In the genomic region with DNA sequence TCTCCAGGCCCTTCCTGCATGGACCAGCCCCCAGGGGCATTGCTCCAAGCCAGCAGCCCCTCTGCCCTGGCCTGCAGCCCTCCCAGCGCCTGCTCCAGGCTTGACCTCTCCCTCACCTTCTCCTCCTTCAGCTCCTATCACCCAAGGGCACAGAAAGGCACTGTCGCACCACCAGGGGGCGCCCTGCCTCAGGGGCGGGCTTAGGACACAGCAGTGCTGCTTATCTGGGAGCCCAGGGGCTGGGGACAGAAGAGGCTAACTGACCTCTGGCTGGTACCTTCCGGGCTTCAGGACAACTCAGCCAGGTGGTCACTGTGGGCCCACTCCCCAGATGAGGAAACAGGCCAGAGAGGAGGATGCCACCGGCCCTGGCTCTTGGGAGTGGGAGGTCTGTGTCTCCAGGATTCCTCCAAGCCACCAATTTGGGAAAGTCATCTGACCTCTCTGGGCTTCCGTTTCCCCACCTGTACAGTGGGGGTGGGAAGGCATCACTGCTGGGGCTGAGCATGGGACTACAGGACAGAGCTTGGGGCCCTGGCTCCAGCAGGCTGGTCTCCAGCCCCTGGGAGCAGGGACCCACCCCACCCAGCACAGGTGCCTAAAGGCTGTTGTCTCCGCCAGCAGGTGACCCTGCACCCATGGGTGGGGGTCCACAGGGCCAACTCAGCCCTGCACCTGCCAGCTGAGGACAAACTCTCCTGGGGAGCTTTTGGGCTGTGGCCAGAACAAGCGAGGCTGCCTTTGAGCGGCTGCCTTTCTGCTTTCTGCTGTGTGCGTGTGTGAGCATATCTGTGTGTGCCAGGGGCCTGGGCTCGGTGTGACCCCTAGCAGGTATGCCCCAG, we compare ENCODE assay signal across 1 cellular context.
A peak's percentile ranks its signal among the peaks of the same experiment; 100 is the strongest.
TF ChIP-seq lines count a peak whose summit lies in the region.

No MANE protein-coding gene starts in this region.

TF ChIP-seq in K562, 482 proteins besides CTCF, POLR2A, EP300 and RAD21 (continued from another document):
- TF ChIP-seq, protein P1, sequence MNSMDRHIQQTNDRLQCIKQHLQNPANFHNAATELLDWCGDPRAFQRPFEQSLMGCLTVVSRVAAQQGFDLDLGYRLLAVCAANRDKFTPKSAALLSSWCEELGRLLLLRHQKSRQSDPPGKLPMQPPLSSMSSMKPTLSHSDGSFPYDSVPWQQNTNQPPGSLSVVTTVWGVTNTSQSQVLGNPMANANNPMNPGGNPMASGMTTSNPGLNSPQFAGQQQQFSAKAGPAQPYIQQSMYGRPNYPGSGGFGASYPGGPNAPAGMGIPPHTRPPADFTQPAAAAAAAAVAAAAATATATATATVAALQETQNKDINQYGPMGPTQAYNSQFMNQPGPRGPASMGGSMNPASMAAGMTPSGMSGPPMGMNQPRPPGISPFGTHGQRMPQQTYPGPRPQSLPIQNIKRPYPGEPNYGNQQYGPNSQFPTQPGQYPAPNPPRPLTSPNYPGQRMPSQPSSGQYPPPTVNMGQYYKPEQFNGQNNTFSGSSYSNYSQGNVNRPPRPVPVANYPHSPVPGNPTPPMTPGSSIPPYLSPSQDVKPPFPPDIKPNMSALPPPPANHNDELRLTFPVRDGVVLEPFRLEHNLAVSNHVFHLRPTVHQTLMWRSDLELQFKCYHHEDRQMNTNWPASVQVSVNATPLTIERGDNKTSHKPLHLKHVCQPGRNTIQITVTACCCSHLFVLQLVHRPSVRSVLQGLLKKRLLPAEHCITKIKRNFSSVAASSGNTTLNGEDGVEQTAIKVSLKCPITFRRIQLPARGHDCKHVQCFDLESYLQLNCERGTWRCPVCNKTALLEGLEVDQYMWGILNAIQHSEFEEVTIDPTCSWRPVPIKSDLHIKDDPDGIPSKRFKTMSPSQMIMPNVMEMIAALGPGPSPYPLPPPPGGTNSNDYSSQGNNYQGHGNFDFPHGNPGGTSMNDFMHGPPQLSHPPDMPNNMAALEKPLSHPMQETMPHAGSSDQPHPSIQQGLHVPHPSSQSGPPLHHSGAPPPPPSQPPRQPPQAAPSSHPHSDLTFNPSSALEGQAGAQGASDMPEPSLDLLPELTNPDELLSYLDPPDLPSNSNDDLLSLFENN (IDR thresholded peaks at IDR 0.05; ENCODE audit: low read depth in 2 of 2, low read length in 2 of 2), result peak in 1 of 2 experiments; percentile 57; a peak in 1 of 4 replicates
- peak; percentile 22; the same call in 1 of the 2 replicates for TF ChIP-seq STAG1 (CRISPR knock-in tag; IDR thresholded peaks at IDR 0.05; ENCODE audit: borderline replicate concordance)
- peak in 1 of 2 experiments; percentile 17; a peak in 1 of 4 replicates for TF ChIP-seq NRF1 (conservative IDR thresholded peaks at IDR 0.05 in 1 of 2, IDR thresholded peaks at IDR 0.05 in 1 of 2)
- TF ChIP-seq JUND (IDR thresholded peaks at IDR 0.05; ENCODE audit: borderline replicate concordance, low read depth, low read length), result peak; percentile 43; the same call in 1 of the 2 replicates
- no peak; the same call in 2 of the 3 replicates for TF ChIP-seq JUND (tag; IDR thresholded peaks at IDR 0.05; ENCODE audit: borderline replicate concordance, low read depth, low read length)
- TF ChIP-seq RB1 (IDR thresholded peaks at IDR 0.05; ENCODE audit: low read depth), result peak; percentile 35; the same call in 1 of the 2 replicates
- no peak for TF ChIP-seq ARID1B (IDR thresholded peaks at IDR 0.05)
- TF ChIP-seq ASH1L (IDR thresholded peaks at IDR 0.05; ENCODE audit: borderline replicate concordance, low read depth, partially characterized antibody), result no peak
- TF ChIP-seq, protein P2, sequence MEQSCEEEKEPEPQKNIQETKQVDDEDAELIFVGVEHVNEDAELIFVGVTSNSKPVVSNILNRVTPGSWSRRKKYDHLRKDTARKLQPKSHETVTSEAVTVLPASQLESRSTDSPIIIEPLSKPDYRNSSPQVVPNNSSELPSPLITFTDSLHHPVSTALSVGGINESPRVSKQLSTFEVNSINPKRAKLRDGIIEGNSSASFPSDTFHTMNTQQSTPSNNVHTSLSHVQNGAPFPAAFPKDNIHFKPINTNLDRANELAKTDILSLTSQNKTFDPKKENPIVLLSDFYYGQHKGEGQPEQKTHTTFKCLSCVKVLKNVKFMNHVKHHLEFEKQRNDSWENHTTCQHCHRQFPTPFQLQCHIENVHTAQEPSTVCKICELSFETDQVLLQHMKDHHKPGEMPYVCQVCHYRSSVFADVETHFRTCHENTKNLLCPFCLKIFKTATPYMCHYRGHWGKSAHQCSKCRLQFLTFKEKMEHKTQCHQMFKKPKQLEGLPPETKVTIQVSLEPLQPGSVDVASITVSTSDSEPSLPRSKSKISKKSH (CRISPR knock-in tag; IDR thresholded peaks at IDR 0.05), result no peak
- TF ChIP-seq, protein P3, sequence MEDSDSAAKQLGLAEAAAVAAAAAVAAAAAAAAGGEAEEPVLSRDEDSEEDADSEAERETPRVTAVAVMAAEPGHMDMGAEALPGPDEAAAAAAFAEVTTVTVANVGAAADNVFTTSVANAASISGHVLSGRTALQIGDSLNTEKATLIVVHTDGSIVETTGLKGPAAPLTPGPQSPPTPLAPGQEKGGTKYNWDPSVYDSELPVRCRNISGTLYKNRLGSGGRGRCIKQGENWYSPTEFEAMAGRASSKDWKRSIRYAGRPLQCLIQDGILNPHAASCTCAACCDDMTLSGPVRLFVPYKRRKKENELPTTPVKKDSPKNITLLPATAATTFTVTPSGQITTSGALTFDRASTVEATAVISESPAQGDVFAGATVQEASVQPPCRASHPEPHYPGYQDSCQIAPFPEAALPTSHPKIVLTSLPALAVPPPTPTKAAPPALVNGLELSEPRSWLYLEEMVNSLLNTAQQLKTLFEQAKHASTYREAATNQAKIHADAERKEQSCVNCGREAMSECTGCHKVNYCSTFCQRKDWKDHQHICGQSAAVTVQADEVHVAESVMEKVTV (CRISPR knock-in tag; IDR thresholded peaks at IDR 0.05), result peak; percentile 45; the same call in 1 of the 2 replicates
- peak; percentile 88; the same call in 1 of the 2 replicates for TF ChIP-seq XRCC5 (IDR thresholded peaks at IDR 0.05; ENCODE audit: low read depth, low read length)
- peak in 1 of 3 experiments; percentile 31 for TF ChIP-seq YY1 (IDR thresholded peaks at IDR 0.05; ENCODE audit: borderline replicate concordance in 1 of 3, control insufficient read depth in 1 of 3, extremely low read depth in 1 of 3, insufficient read depth in 3 of 3, insufficient read length in 1 of 3, insufficient replicate concordance in 2 of 3, low read depth in 1 of 3, low read length in 2 of 3)
- TF ChIP-seq SMC3 (conservative IDR thresholded peaks at IDR 0.05; ENCODE audit: insufficient read depth, low read depth, low read length), result peak; percentile 83
- TF ChIP-seq, protein P4, sequence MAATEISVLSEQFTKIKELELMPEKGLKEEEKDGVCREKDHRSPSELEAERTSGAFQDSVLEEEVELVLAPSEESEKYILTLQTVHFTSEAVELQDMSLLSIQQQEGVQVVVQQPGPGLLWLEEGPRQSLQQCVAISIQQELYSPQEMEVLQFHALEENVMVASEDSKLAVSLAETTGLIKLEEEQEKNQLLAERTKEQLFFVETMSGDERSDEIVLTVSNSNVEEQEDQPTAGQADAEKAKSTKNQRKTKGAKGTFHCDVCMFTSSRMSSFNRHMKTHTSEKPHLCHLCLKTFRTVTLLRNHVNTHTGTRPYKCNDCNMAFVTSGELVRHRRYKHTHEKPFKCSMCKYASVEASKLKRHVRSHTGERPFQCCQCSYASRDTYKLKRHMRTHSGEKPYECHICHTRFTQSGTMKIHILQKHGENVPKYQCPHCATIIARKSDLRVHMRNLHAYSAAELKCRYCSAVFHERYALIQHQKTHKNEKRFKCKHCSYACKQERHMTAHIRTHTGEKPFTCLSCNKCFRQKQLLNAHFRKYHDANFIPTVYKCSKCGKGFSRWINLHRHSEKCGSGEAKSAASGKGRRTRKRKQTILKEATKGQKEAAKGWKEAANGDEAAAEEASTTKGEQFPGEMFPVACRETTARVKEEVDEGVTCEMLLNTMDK (IDR thresholded peaks at IDR 0.05; ENCODE audit: borderline replicate concordance, insufficient read depth, low read depth, low read length, poor library complexity, severe bottlenecking), result peak; percentile 77
- no peak for TF ChIP-seq MEF2A (IDR thresholded peaks at IDR 0.05; ENCODE audit: control insufficient read depth, low read depth, low read length)
- TF ChIP-seq SP1 (CRISPR knock-in tag; IDR thresholded peaks at IDR 0.05), result peak; percentile 33; the same call in 1 of the 2 replicates
- TF ChIP-seq ZBTB7A (IDR thresholded peaks at IDR 0.05; ENCODE audit: borderline replicate concordance, control insufficient read depth, low read depth, low read length), result peak; percentile 52
- TF ChIP-seq ESRRA (IDR thresholded peaks at IDR 0.05; ENCODE audit: borderline replicate concordance, low read depth), result peak; percentile 98
- TF ChIP-seq, protein P5, sequence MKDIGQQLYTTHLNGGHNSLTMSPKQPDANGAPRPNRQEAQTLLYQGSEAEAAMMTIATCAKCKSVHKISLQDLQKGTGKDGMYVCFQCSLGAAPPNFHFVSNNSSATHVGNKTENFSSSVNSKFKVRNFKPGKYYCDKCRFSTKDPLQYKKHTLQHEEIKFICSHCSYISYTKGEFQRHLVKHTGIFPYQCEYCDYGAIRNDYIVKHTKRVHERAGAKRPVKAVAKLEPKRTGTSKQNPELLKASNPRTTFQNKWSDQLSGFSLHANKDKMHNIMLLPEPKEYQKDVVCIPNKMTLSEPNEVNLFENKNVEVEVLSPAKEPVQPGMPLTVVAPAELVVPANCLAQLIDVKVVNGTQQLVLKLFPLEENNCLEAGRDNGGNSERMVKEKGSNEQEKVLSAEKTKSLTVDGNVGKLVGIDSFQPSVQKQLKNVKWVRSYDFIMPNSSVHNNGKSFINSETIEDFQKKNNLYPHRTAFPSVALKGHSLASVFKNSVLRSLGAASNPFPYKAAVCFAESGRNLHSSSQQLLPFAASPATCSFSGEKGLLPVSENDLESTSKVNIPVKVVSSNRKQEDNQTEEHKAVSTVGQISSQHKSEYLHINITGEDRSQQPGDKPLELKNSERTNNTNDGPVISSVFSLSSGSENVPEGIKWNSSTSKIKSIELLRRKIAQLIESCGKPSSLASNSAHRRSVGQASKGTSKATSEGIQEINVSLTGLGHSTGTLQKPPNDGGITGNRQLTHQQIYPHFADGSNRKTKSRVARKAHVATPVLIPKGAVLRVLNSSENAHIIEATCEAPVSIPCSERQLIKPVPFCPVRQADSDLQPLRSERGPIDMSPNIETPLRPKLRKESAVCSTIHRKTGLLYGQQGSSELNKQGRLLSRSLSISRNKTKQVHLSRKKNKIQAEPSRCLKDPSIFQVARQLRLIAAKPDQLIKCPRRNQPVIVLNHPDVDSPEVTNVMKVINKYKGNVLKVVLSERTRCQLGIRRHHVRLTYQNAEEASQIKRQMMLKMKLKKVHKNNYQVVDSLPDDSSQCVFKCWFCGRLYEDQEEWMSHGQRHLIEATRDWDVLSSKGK (CRISPR knock-in tag; IDR thresholded peaks at IDR 0.05), result no peak
- no peak for TF ChIP-seq SIX5 (IDR thresholded peaks at IDR 0.05; ENCODE audit: borderline replicate concordance in 1 of 2, insufficient read depth in 1 of 2, low read depth in 1 of 2, low read length in 2 of 2)
- TF ChIP-seq MAZ (CRISPR knock-in tag; conservative IDR thresholded peaks at IDR 0.05 in 1 of 2, IDR thresholded peaks at IDR 0.05 in 1 of 2), result peak in 1 of 2 experiments; percentile 47; a peak in 1 of 4 replicates
- TF ChIP-seq, protein P6, sequence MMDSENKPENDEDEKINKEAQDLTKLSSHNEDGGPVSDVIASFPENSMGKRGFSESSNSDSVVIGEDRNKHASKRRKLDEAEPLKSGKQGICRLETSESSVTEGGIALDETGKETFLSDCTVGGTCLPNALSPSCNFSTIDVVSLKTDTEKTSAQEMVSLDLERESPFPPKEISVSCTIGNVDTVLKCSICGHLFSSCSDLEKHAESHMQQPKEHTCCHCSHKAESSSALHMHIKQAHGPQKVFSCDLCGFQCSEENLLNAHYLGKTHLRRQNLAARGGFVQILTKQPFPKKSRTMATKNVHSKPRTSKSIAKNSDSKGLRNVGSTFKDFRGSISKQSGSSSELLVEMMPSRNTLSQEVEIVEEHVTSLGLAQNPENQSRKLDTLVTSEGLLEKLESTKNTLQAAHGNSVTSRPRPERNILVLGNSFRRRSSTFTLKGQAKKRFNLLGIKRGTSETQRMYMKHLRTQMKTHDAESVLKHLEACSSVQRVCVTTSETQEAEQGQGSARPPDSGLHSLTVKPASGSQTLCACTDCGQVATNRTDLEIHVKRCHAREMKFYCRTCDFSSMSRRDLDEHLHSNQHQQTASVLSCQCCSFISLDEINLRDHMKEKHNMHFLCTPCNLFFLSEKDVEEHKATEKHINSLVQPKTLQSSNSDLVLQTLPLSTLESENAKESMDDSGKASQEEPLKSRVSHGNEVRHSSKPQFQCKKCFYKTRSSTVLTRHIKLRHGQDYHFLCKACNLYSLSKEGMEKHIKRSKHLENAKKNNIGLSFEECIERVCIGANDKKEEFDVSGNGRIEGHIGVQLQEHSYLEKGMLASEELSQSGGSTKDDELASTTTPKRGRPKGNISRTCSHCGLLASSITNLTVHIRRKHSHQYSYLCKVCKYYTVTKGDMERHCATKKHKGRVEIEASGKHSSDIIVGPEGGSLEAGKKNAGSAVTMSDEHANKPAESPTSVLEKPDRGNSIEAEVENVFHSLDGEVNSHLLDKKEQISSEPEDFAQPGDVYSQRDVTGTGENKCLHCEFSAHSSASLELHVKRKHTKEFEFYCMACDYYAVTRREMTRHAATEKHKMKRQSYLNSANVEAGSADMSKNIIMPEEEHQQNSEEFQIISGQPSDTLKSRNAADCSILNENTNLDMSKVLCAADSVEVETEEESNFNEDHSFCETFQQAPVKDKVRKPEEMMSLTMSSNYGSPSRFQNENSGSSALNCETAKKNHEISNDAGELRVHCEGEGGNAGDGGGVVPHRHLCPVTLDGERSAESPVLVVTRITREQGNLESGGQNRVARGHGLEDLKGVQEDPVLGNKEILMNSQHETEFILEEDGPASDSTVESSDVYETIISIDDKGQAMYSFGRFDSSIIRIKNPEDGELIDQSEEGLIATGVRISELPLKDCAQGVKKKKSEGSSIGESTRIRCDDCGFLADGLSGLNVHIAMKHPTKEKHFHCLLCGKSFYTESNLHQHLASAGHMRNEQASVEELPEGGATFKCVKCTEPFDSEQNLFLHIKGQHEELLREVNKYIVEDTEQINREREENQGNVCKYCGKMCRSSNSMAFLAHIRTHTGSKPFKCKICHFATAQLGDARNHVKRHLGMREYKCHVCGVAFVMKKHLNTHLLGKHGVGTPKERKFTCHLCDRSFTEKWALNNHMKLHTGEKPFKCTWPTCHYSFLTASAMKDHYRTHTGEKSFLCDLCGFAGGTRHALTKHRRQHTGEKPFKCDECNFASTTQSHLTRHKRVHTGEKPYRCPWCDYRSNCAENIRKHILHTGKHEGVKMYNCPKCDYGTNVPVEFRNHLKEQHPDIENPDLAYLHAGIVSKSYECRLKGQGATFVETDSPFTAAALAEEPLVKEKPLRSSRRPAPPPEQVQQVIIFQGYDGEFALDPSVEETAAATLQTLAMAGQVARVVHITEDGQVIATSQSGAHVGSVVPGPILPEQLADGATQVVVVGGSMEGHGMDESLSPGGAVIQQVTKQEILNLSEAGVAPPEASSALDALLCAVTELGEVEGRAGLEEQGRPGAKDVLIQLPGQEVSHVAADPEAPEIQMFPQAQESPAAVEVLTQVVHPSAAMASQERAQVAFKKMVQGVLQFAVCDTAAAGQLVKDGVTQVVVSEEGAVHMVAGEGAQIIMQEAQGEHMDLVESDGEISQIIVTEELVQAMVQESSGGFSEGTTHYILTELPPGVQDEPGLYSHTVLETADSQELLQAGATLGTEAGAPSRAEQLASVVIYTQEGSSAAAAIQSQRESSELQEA (IDR thresholded peaks at IDR 0.05; ENCODE audit: low read depth), result peak; percentile 85
